25 cellular contexts compared by ENCODE assay signal in genomic region chr4:5471691-5472090, GRCh38.
"Had no signal": no experiment of that assay in that cellular context is flagged by ENCODE, and none has a peak within 500 bp of the region (broad histone marks: within the 10 kb centered on the region; RNA-seq: fewer than 3 reads in every experiment).

No MANE protein-coding gene starts in this region.

- H3K36me3 ChIP-seq: esophagus squamous epithelium, pancreas, right lobe of liver, thoracic aorta, upper lobe of left lung had no signal

- H3K4me3 ChIP-seq: coronary artery, esophagus squamous epithelium, lung, pancreas, right lobe of liver, thoracic aorta, tibial nerve, upper lobe of left lung had no signal

- ATAC-seq: left lobe of liver; natural killer cell; pancreas; right lobe of liver; stimulated activated naive B cell treated with anti-CD40 and anti-IgM and Interleukin-4, amounts not matched to agents 10 μg/mL and 1 μg/mL and 100 μg/mL, for 72 hours had no signal

- H3K4me1 ChIP-seq: esophagus squamous epithelium, pancreas, right lobe of liver, tibial nerve, upper lobe of left lung had no signal

- H3K4me1 Mint-ChIP-seq: memory B cell; natural killer cell; stimulated activated naive B cell treated with anti-CD40 and anti-IgM and Interleukin-4, amounts not matched to agents 10 μg/mL and 1 μg/mL and 100 μg/mL, for 72 hours had no signal

- H3K4me3 Mint-ChIP-seq: memory B cell; natural killer cell; stimulated activated naive B cell treated with anti-CD40 and anti-IgM and Interleukin-4, amounts not matched to agents 10 μg/mL and 1 μg/mL and 100 μg/mL, for 72 hours; stimulated activated naive CD8-positive, alpha-beta T cell treated with anti-CD3 and anti-CD28 coated beads, Interleukin-15, Interleukin-2, amounts not matched to agents 100 ng/mL and 50 ng/mL, for 24 hours had no signal

- DNase-seq: dermis blood vessel endothelial cell; effector memory CD4-positive, alpha-beta T cell; esophagus squamous epithelium; foreskin melanocyte; glutamatergic neuron; kidney; natural killer cell; occipital lobe; pancreas; retina; right lobe of liver; small intestine; stimulated activated CD4-positive, alpha-beta T cell treated with anti-CD3 and anti-CD28 coated beads, Interleukin-15, amount 100 ng/mL, for 24 hours; stimulated activated CD4-positive, alpha-beta T cell treated with anti-CD3 and anti-CD28 coated beads, Interleukin-2, amount 100 ng/mL, for 48 hours; stimulated activated naive B cell treated with anti-CD40 and anti-IgM and Interleukin-4, amounts not matched to agents 10 μg/mL and 1 μg/mL and 100 μg/mL, for 72 hours; upper lobe of left lung had no signal

- H3K27ac Mint-ChIP-seq: memory B cell; natural killer cell; stimulated activated naive B cell treated with anti-CD40 and anti-IgM and Interleukin-4, amounts not matched to agents 10 μg/mL and 1 μg/mL and 100 μg/mL, for 72 hours; stimulated activated naive CD8-positive, alpha-beta T cell treated with anti-CD3 and anti-CD28 coated beads, Interleukin-15, Interleukin-2, amounts not matched to agents 100 ng/mL and 50 ng/mL, for 24 hours had no signal

- H3K9me3 ChIP-seq: esophagus squamous epithelium, pancreas, right lobe of liver, thoracic aorta, upper lobe of left lung had no signal

- H3K36me3 Mint-ChIP-seq: memory B cell; natural killer cell; stimulated activated naive B cell treated with anti-CD40 and anti-IgM and Interleukin-4, amounts not matched to agents 10 μg/mL and 1 μg/mL and 100 μg/mL, for 72 hours had no signal

- H3K9me3 Mint-ChIP-seq: natural killer cell; stimulated activated naive B cell treated with anti-CD40 and anti-IgM and Interleukin-4, amounts not matched to agents 10 μg/mL and 1 μg/mL and 100 μg/mL, for 72 hours; stimulated activated naive CD8-positive, alpha-beta T cell treated with anti-CD3 and anti-CD28 coated beads, Interleukin-15, Interleukin-2, amounts not matched to agents 100 ng/mL and 50 ng/mL, for 24 hours had no signal

- H3K27me3 Mint-ChIP-seq: memory B cell; stimulated activated naive B cell treated with anti-CD40 and anti-IgM and Interleukin-4, amounts not matched to agents 10 μg/mL and 1 μg/mL and 100 μg/mL, for 72 hours; stimulated activated naive CD8-positive, alpha-beta T cell treated with anti-CD3 and anti-CD28 coated beads, Interleukin-15, Interleukin-2, amounts not matched to agents 100 ng/mL and 50 ng/mL, for 24 hours had no signal

- H3K27ac ChIP-seq: coronary artery, esophagus squamous epithelium, pancreas, right lobe of liver, thoracic aorta, tibial nerve, upper lobe of left lung had no signal

- H3K27me3 ChIP-seq: esophagus squamous epithelium, pancreas, right lobe of liver, tibial nerve, upper lobe of left lung had no signal

- FAIRE-seq: endothelial cell of umbilical vein, kidney, pancreas, small intestine, urothelium cell line had no signal
